8 cellular contexts compared by ENCODE assay signal in the genomic region with DNA sequence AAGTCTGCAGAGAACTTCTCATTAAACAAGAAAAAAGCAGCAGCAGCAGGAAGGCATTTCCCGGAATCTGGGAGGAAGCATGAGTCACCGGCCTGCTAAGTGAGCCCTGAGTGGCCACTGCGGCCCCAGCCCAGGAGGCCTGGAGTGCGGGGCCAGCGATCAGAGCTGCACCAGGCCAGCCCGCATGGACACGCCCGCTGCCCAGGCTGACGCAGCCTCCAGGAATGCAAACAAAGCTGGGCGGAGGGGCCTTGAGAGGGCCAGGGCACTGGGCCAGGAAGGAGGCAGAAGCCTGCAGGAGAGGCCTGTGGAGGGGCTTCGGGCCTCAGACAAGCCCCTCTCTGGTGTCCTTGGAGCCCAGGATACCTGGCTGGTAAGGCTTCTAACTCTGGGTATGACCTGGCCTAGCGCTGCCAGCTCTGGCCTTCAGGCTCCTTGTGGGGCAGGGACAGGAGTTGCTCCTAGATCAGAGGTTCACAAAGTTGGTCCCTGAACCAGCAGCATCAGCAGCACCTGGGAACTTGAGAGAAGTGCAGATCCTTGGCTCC.
DNase-seq lines count a peak whose midpoint lies in the region; ATAC-seq and TF ChIP-seq lines count a peak whose summit lies in the region.

No MANE protein-coding gene starts in this region.

- no peak for TF ChIP-seq CTCF in VCaP (conservative IDR thresholded peaks at IDR 0.05)
- TF ChIP-seq CTCF in cardiac muscle cell (IDR thresholded peaks at IDR 0.05; ENCODE audit: low read depth, low read length): no peak

- peaks cover 34% of the 10 kb centered on the region for H3K27me3 Mint-ChIP-seq in T-helper 17 cell

- DNase-seq in NCI-H2196 (lab: John Stamatoyannopoulos, UW; ENCODE audit: unreplicated experiment) (peak; percentile 36), NCI-H2196 treated with DMSO at 0.1 percent for 48 hours (lab: John Stamatoyannopoulos, UW; ENCODE audit: unreplicated experiment) (no peak), cardiac muscle cell (ENCODE audit: low read depth in 1 of 2, low spot score in 1 of 2) (peak; percentile 85 to 99), T-helper 17 cell (no peak)
- DNase-seq in activated CD4-positive, alpha-beta T cell treated with anti-CD3 and anti-CD28 coated beads, Interleukin-2, amount 50 U/mL, for 48 hours: no peak

- H3K4me3 ChIP-seq in cardiac muscle cell (no peak overlapping the region), rectal smooth muscle tissue (ENCODE audit: low read length) (no peak overlapping the region)

- H3K27ac Mint-ChIP-seq in T-helper 17 cell: no peak overlapping the region

- H3K4me1 ChIP-seq in cardiac muscle cell (ENCODE audit: low read depth): peaks cover 14% of the 10 kb centered on the region
- peaks cover 20% of the 10 kb centered on the region for H3K4me1 ChIP-seq in rectal smooth muscle tissue (ENCODE audit: control insufficient read depth, insufficient read depth, low read length)

- H3K27ac ChIP-seq in VCaP (peak overlapping the region; percentile 50), cardiac muscle cell (peak overlapping the region; percentile 66), rectal smooth muscle tissue (ENCODE audit: low read depth, low read length) (peak overlapping the region; percentile 56)

- H3K9me3 ChIP-seq in cardiac muscle cell (ENCODE audit: low read depth): no peaks in the 10 kb centered on the region
- no peaks in the 10 kb centered on the region for H3K9me3 ChIP-seq in T-helper 17 cell (ENCODE audit: control insufficient read depth, low read length, poor library complexity, severe bottlenecking)

- no peak overlapping the region for H3K4me3 Mint-ChIP-seq in T-helper 17 cell

- no peaks in the 10 kb centered on the region for H3K27me3 ChIP-seq in cardiac muscle cell
- no peaks in the 10 kb centered on the region for H3K27me3 ChIP-seq in rectal smooth muscle tissue (ENCODE audit: control insufficient read depth, insufficient read depth, low read length)

- H3K36me3 Mint-ChIP-seq in T-helper 17 cell (ENCODE audit: low read depth): peaks cover 2% of the 10 kb centered on the region

- H3K36me3 ChIP-seq in cardiac muscle cell: no peaks in the 10 kb centered on the region
- H3K36me3 ChIP-seq in rectal smooth muscle tissue (ENCODE audit: control insufficient read depth, insufficient read depth, low read length): no peaks in the 10 kb centered on the region

- H3K9ac ChIP-seq in rectal smooth muscle tissue (ENCODE audit: low read length): no peak overlapping the region

- no peaks in the 10 kb centered on the region for H3K4me1 Mint-ChIP-seq in T-helper 17 cell

- no peak for ATAC-seq in GM18909 (IDR thresholded peaks at IDR 0.05; ENCODE audit: poor library complexity, unreplicated experiment)
- no peak for ATAC-seq in T-helper 17 cell

Comparison
In these comparisons a context has a peak if more than half of its experiments do, and no peak if none do; other contexts are left out.
1. DNase-seq: peak in NCI-H2196 (single experiment) and cardiac muscle cell (2 of 2); none in NCI-H2196 treated with DMSO at 0.1 percent for 48 hours (single experiment), activated CD4-positive, alpha-beta T cell treated with anti-CD3 and anti-CD28 coated beads, Interleukin-2, amount 50 U/mL, for 48 hours (0 of 2) and T-helper 17 cell (0 of 3).
2. Peak in every context shown above with its lines, with median percentiles within 50 percentile points of each other: H3K27ac ChIP-seq.